ENCODE assay signal across 8 cellular contexts in the genomic region with DNA sequence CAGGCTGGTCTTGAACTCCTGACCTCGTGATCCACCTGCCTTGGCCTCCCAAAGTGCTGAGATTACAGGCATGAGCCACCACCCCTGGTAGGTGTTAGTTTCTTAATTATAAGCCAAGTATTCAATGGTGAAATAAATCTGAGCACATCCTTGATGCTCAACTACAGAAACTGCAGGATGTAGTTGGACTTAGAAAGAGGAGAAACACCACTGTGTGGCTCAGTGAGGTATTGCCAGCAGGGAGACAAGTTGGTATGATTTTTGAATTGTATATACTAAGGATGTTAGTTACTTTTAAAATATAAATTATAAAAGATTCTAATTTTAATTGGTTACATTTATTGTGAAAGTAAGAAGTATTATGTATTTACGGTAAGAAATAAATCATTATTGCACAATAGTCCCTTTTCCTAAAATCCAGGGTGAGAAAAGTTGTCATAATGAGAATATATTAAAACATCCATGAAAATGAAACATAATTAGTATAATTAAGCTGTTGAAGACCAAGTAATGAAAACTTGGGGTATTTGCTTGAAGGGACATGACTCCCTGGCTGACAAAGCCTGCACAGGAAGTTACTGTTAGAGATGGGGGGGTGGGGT. TPM values are rescaled to one million over a fixed set of nuclear protein-coding genes. Genes with fewer than 3 reads are reported as not detected.
A peak's percentile ranks its signal among the peaks of the same experiment; 100 is the strongest.
DNase-seq lines count a peak whose midpoint lies in the region; ATAC-seq, FAIRE-seq and TF ChIP-seq lines count a peak whose summit lies in the region.

No MANE protein-coding gene starts in this region.

- intact Hi-C loops in esophagus muscularis mucosa (cut with DNase I) = no loop called here
- intact Hi-C loops in thyroid gland (cut with DNase I) = no loop called here

- H3K4me3 ChIP-seq in A549 (no peak overlapping the region), NT2/D1 (ENCODE audit: insufficient read length, low read depth) (no peak overlapping the region), esophagus muscularis mucosa (no peak overlapping the region), thyroid gland (replicated peaks in 1 of 3) (no peak overlapping the region)

- no peaks in the 10 kb centered on the region for H3K36me3 ChIP-seq in NT2/D1 (ENCODE audit: insufficient read depth, insufficient read length, low read length)
- peaks cover 23 to 85% (median 46%) of the 10 kb centered on the region in 4 donors for H3K36me3 ChIP-seq in esophagus muscularis mucosa
- peaks cover 6 to 24% of the 10 kb centered on the region in 2 donors for H3K36me3 ChIP-seq in thyroid gland

- DNase-seq in A549 (ENCODE audit: low read depth in 1 of 2, low spot score in 1 of 2) = peak in 1 of 2 experiments; percentile 22
- peak; percentile 0 for DNase-seq in NT2/D1 (ENCODE audit: low read depth, low spot score)
- no peak for DNase-seq in esophagus muscularis mucosa (ENCODE audit: extremely low spot score)
- no peak for DNase-seq in NCI-H2107 treated with DMSO at 0.1 percent for 48 hours (lab: John Stamatoyannopoulos, UW; ENCODE audit: unreplicated experiment)
- no peak for DNase-seq in thyroid gland
- DNase-seq in NCI-H2196 (lab: John Stamatoyannopoulos, UW; ENCODE audit: unreplicated experiment) = no peak

- H3K9ac ChIP-seq in NT2/D1 (ENCODE audit: insufficient read length, low read depth) = no peak overlapping the region

- ATAC-seq in A549 (0 out of 6 replicates have a peak, but pooled peaks of 1 of the 2 experiments have one; percentile 56), GM19035 (IDR thresholded peaks at IDR 0.05; ENCODE audit: unreplicated experiment) (peak; percentile 67), GM21576 (IDR thresholded peaks at IDR 0.05; ENCODE audit: unreplicated experiment) (no peak)

- no peak for FAIRE-seq in A549 (lab: Jason Lieb, UNC)

- H3K4me1 ChIP-seq in A549 = no peaks in the 10 kb centered on the region
- H3K4me1 ChIP-seq in NT2/D1 (ENCODE audit: insufficient read depth, insufficient read length) = no peaks in the 10 kb centered on the region
- no peaks in the 10 kb centered on the region for H3K4me1 ChIP-seq in esophagus muscularis mucosa
- no peaks in the 10 kb centered on the region for H3K4me1 ChIP-seq in thyroid gland

- TF ChIP-seq RAD21 in A549 (conservative IDR thresholded peaks at IDR 0.05 in 1 of 2, IDR thresholded peaks at IDR 0.05 in 1 of 2) = peak; percentile 18 to 33; a peak in 3 of 5 replicates

- no peaks in the 10 kb centered on the region for H3K9me3 ChIP-seq in A549
- no peaks in the 10 kb centered on the region for H3K9me3 ChIP-seq in NT2/D1 (ENCODE audit: insufficient read depth, low read length)
- H3K9me3 ChIP-seq in esophagus muscularis mucosa = no peaks in the 10 kb centered on the region
- no peaks in the 10 kb centered on the region for H3K9me3 ChIP-seq in thyroid gland

- TF ChIP-seq POLR2A in A549 (IDR thresholded peaks at IDR 0.05; ENCODE audit: low read length) (no peak), esophagus muscularis mucosa (IDR thresholded peaks at IDR 0.05; ENCODE audit: low read depth) (no peak), thyroid gland (IDR thresholded peaks at IDR 0.05) (no peak)

- no peak overlapping the region for H3K4me2 ChIP-seq in A549

- no peak; the same call in 2 of the 3 replicates for TF ChIP-seq CTCF in A549 (IDR thresholded peaks at IDR 0.05)
- TF ChIP-seq CTCF in esophagus muscularis mucosa (IDR thresholded peaks at IDR 0.05) = peak in 2 of 3 experiments; percentile 16 to 36
- TF ChIP-seq CTCF in thyroid gland (IDR thresholded peaks at IDR 0.05) = peak in 1 of 6 experiments; percentile 15

- CTCF ChIA-PET in A549 (lab: Yijun Ruan, JAX) = interaction anchor here (0.6 to 4.4 kb wide), 3 partner anchors 60 to 250 kb away, joined by 4 to 22 read pairs (median 5); no protein-coding TSS in a partner anchor

- WGBS in A549 (ENCODE audit: missing lambda C conversion rate) = 84% methylated on average over 2 of the region's 2 CpGs
- 97% methylated on average over 2 of the region's 2 CpGs for WGBS in esophagus muscularis mucosa
- 47 to 73% methylated on average over 2 of the region's 2 CpGs for WGBS in thyroid gland, 2 donors

- H3K27me3 ChIP-seq in NT2/D1 (ENCODE audit: insufficient read depth, insufficient read length) (no peaks in the 10 kb centered on the region), esophagus muscularis mucosa (no peaks in the 10 kb centered on the region), thyroid gland (no peaks in the 10 kb centered on the region)

- TF ChIP-seq EP300 in A549 (IDR thresholded peaks at IDR 0.05) = no peak
- TF ChIP-seq EP300 in esophagus muscularis mucosa (IDR thresholded peaks at IDR 0.05) = no peak

- H3K27ac ChIP-seq in A549 = no peak overlapping the region
- no peak overlapping the region for H3K27ac ChIP-seq in esophagus muscularis mucosa (replicated peaks in 1 of 4)
- H3K27ac ChIP-seq in thyroid gland = no peak overlapping the region

- POLR2A ChIA-PET in A549 (lab: Yijun Ruan, JAX) = no interaction called here

TF ChIP-seq in A549, 52 proteins besides CTCF, POLR2A, EP300 and RAD21:
- TF ChIP-seq RNF2 (IDR thresholded peaks at IDR 0.05; ENCODE audit: borderline replicate concordance, low read depth) = no peak
- TF ChIP-seq JUNB (IDR thresholded peaks at IDR 0.05) = no peak
- TF ChIP-seq SMC3 (IDR thresholded peaks at IDR 0.05) = no peak
- no peak for TF ChIP-seq CBX8 (IDR thresholded peaks at IDR 0.05)
- TF ChIP-seq, protein P1, sequence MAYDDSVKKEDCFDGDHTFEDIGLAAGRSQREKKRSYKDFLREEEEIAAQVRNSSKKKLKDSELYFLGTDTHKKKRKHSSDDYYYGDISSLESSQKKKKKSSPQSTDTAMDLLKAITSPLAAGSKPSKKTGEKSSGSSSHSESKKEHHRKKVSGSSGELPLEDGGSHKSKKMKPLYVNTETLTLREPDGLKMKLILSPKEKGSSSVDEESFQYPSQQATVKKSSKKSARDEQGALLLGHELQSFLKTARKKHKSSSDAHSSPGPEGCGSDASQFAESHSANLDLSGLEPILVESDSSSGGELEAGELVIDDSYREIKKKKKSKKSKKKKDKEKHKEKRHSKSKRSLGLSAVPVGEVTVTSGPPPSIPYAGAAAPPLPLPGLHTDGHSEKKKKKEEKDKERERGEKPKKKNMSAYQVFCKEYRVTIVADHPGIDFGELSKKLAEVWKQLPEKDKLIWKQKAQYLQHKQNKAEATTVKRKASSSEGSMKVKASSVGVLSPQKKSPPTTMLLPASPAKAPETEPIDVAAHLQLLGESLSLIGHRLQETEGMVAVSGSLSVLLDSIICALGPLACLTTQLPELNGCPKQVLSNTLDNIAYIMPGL (CRISPR knock-in tag; IDR thresholded peaks at IDR 0.05; ENCODE audit: borderline replicate concordance) = no peak
- no peak for TF ChIP-seq MYC (IDR thresholded peaks at IDR 0.05; ENCODE audit: borderline replicate concordance, low read length)
- TF ChIP-seq HOXB5 (CRISPR knock-in tag; IDR thresholded peaks at IDR 0.05) = no peak

RNA-seq across cellular contexts. Expression of gene SLC18B1, which starts 17.6 kb away (rescaled TPM):
- polyA plus RNA-seq in A549 (2011; rRNA removed) (13.2 and 17.4 TPM in 2 replicates), A549 (2017; fragmentation: RNase III; extraction: RNeasy Plus Mini Kit Qiagen cat#74134 plus additional on column Dnase treatment) (4.2 to 4.5 TPM (median 4.2 TPM) in 3 replicates)
- polyA plus RNA-seq in A549 (2012; cell fraction: cytosol; rRNA removed) = 2.5 and 2.8 TPM in 2 replicates
- 1.4 and 3.2 TPM in 2 replicates for polyA plus RNA-seq in A549 (2012; cell fraction: nucleus; rRNA removed)
- polyA minus RNA-seq in A549 (2011; rRNA and poly(A)+ RNA removed) = 4.1 and 4.5 TPM in 2 replicates
- total RNA-seq in esophagus muscularis mucosa (1 to 10 TPM; 4.8 to 6.2 (median 5.7) TPM), thyroid gland (10 to 100 TPM; 18.0 to 25.8 (median 23.5) TPM)

RNA-seq across cellular contexts. Expression of gene VNN2, which starts 23.2 kb away (rescaled TPM):
- polyA plus RNA-seq in A549 (2011; rRNA removed) (0.09 TPM in 1 of 2 replicates, not detected in the other), A549 (2017; fragmentation: RNase III; extraction: RNeasy Plus Mini Kit Qiagen cat#74134 plus additional on column Dnase treatment) (0.13 TPM in 1 of 3 replicates, not detected in the others)
- 0.03 TPM in 1 of 2 replicates, not detected in the other for polyA plus RNA-seq in A549 (2012; cell fraction: cytosol; rRNA removed)
- polyA plus RNA-seq in A549 (2012; cell fraction: nucleus; rRNA removed) = not detected in 2 replicates
- polyA minus RNA-seq in A549 (2011; rRNA and poly(A)+ RNA removed) = not detected in 2 replicates
- total RNA-seq in esophagus muscularis mucosa (10 to 100 TPM in 1 of 4 donors, 1 to 10 TPM in 1, under 1 TPM in 2; 0.42 to 10.9 (median 1.8) TPM), thyroid gland (1 to 10 TPM in 2 of 4 donors, under 1 TPM in 1, not detected in 1; 0.78 to 4.0 (median 1.2) TPM)

RNA-seq across cellular contexts. Expression of gene RPS12, which starts 33.5 kb away (rescaled TPM):
- polyA plus RNA-seq in A549 (2011; rRNA removed) (2,499 and 2,743 TPM in 2 replicates), A549 (2017; fragmentation: RNase III; extraction: RNeasy Plus Mini Kit Qiagen cat#74134 plus additional on column Dnase treatment) (1,913 to 2,040 TPM (median 1,987 TPM) in 3 replicates)
- polyA plus RNA-seq in A549 (2012; cell fraction: cytosol; rRNA removed) = 3,589 and 4,526 TPM in 2 replicates
- 1,277 and 1,380 TPM in 2 replicates for polyA plus RNA-seq in A549 (2012; cell fraction: nucleus; rRNA removed)
- polyA minus RNA-seq in A549 (2011; rRNA and poly(A)+ RNA removed) = 1,277 and 1,661 TPM in 2 replicates
- total RNA-seq in esophagus muscularis mucosa (1,000 to 10,000 TPM in 3 of 4 donors, 100 to 1,000 TPM in 1; 892 to 2,519 (median 1,816) TPM), thyroid gland (1,000 to 10,000 TPM in 3 of 4 donors, 100 to 1,000 TPM in 1; 790 to 1,916 (median 1,660) TPM)
